Comparison of ENCODE assay signal across 8 cellular contexts in genomic region chr6:57173886-57174510, GRCh38. TPM values are rescaled to one million over a fixed set of nuclear protein-coding genes. Genes with fewer than 3 reads are reported as not detected.
DNase-seq lines count a peak whose midpoint lies in the region; ATAC-seq and TF ChIP-seq lines count a peak whose summit lies in the region.

No MANE protein-coding gene starts in this region.

- H3K36me3 ChIP-seq in spleen = peaks cover 0 to under 1% (median 0%) of the 10 kb centered on the region in 6 donors

- peaks cover 38% of the 10 kb centered on the region for H3K4me1 Mint-ChIP-seq in activated T-cell treated with anti-CD3 and anti-CD28 coated beads, Interleukin-2, amount 50 U/mL, for 4 hours (ENCODE audit: low read depth)

- TF ChIP-seq CTCF in spleen (IDR thresholded peaks at IDR 0.05 in 8 of 11, conservative IDR thresholded peaks at IDR 0.05 in 3 of 11) = no peak

- no peaks in the 10 kb centered on the region for H3K9me3 ChIP-seq in spleen

- ATAC-seq in activated T-cell treated with anti-CD3 and anti-CD28 coated beads, Interleukin-2, amount 50 U/mL, for 4 hours = no peak
- ATAC-seq in GM21390 (IDR thresholded peaks at IDR 0.05; ENCODE audit: unreplicated experiment) = no peak

- H3K27ac ChIP-seq in epithelial cell of prostate = peak overlapping the region; percentile 22
- H3K27ac ChIP-seq in spleen = no peak overlapping the region

- WGBS in spleen, 5 donors = 55 to 79% (median 73%) methylated on average over 5 of the region's 5 CpGs

- intact Hi-C loops in spleen (cut with DNase I; ENCODE audit: low total_unique reads) = loop anchor here (10.0 kb wide), 1 partner anchor 51 kb away; the partner anchor contains the start of gene RAB23

- peaks cover 4 to 30% (median 20%) of the 10 kb centered on the region in 6 donors for H3K4me1 ChIP-seq in spleen

- no peaks in the 10 kb centered on the region for H3K27me3 Mint-ChIP-seq in activated T-cell treated with anti-CD3 and anti-CD28 coated beads, Interleukin-2, amount 50 U/mL, for 4 hours (ENCODE audit: low read depth)

- H3K9me3 Mint-ChIP-seq in activated T-cell treated with anti-CD3 and anti-CD28 coated beads, Interleukin-2, amount 50 U/mL, for 4 hours = no peaks in the 10 kb centered on the region

- peak overlapping the region; percentile 91 for H3K4me3 Mint-ChIP-seq in activated T-cell treated with anti-CD3 and anti-CD28 coated beads, Interleukin-2, amount 50 U/mL, for 4 hours

- peaks cover 3% of the 10 kb centered on the region for H3K36me3 Mint-ChIP-seq in activated T-cell treated with anti-CD3 and anti-CD28 coated beads, Interleukin-2, amount 50 U/mL, for 4 hours (ENCODE audit: insufficient read depth)

- no peak for TF ChIP-seq POLR2A in spleen (IDR thresholded peaks at IDR 0.05)

- peak overlapping the region in 2 of 8 donors; percentile 64 to 80 for H3K4me3 ChIP-seq in spleen

- H3K27me3 ChIP-seq in spleen (replicated peaks in 1 of 7) = no peaks in the 10 kb centered on the region

- no peak for DNase-seq in activated T-cell treated with anti-CD3 and anti-CD28 coated beads, Interleukin-2, amount 50 U/mL, for 4 hours
- DNase-seq in activated T-cell treated with anti-CD3 and anti-CD28 coated beads, Interleukin-2, amount 50 U/mL, for 48 hours = no peak
- DNase-seq in RPMI7951 (ENCODE audit: low read depth) (peak; percentile 79), epithelial cell of prostate (ENCODE audit: low read depth, low spot score) (no peak), retina (peak; percentile 9), spleen (no peak)
- DNase-seq in activated CD4-positive, alpha-beta T cell treated with anti-CD3 and anti-CD28 coated beads, Interleukin-2, amount 50 U/mL, for 1 hour = no peak

RNA-seq across cellular contexts. Expression of gene BAG2, which starts 1.9 kb away (rescaled TPM):
- total RNA-seq in activated T-cell treated with anti-CD3 and anti-CD28 coated beads, Interleukin-2, amount 50 U/mL, for 4 hours = 1 to 10 TPM; 6.3 to 7.2 (median 6.9) TPM
- total RNA-seq in RPMI7951 (2014; rRNA removed; shearing (Covaris generic)) = 14.8 and 18.3 TPM in 2 replicates
- total RNA-seq in spleen = 1 to 10 TPM; 1.6 to 3.8 (median 2.0) TPM
- 1 to 10 TPM in 2 of 3 donors, under 1 TPM in 1; 0.98 to 2.0 (median 1.8) TPM for polyA plus RNA-seq in spleen

RNA-seq across cellular contexts. Expression of gene RAB23, which starts 48.1 kb away (rescaled TPM):
- 1 to 10 TPM; 1.5 to 2.2 (median 2.0) TPM for total RNA-seq in activated T-cell treated with anti-CD3 and anti-CD28 coated beads, Interleukin-2, amount 50 U/mL, for 4 hours
- 42.8 and 51.2 TPM in 2 replicates for total RNA-seq in RPMI7951 (2014; rRNA removed; shearing (Covaris generic))
- total RNA-seq in spleen = 1 to 10 TPM; 1.7 to 3.9 (median 2.2) TPM
- polyA plus RNA-seq in spleen = 1 to 10 TPM in 2 of 3 donors, under 1 TPM in 1; 0.89 to 2.6 (median 1.7) TPM

Comparison
In these comparisons a context has a peak if more than half of its experiments do, and no peak if none do; other contexts are left out.
1. DNase-seq: peak in RPMI7951 (single experiment) and retina (single experiment); none in activated T-cell treated with anti-CD3 and anti-CD28 coated beads, Interleukin-2, amount 50 U/mL, for 4 hours (single experiment), activated T-cell treated with anti-CD3 and anti-CD28 coated beads, Interleukin-2, amount 50 U/mL, for 48 hours (0 of 2), epithelial cell of prostate (single experiment), activated CD4-positive, alpha-beta T cell treated with anti-CD3 and anti-CD28 coated beads, Interleukin-2, amount 50 U/mL, for 1 hour (single experiment) and spleen (single experiment).